In the genomic region with DNA sequence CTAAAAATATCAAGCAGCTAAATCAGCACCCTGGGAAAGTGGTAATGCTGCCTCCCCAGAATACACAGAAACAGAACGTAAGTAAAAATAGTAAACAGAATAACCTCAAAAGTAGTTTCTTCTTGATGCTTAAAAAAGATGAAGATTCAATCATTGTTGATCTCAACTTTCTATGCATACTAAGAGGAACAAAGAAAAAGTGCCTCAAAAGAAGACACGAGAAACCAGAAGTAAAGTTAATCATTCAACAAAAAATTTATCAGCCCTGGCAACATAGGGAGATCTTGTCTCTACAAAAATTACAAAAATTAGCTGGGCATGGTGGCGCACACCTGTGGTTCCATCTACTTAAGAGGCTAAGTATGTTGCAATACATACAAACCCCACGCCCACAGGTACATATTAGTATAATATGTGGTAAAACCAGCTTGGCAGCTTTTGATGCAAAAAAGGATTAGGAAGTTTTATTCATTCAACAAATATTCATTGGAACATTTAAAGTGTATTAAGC, we compare ENCODE assay signal across 13 cellular contexts.
A peak's percentile ranks its signal among the peaks of the same experiment; 100 is the strongest.
DNase-seq lines count a peak whose midpoint lies in the region; ATAC-seq and TF ChIP-seq lines count a peak whose summit lies in the region.
"Had no signal": no experiment of that assay in that cellular context is flagged by ENCODE, and none has a peak within 500 bp of the region (broad histone marks: within the 10 kb centered on the region; RNA-seq: fewer than 3 reads in every experiment).

No MANE protein-coding gene starts in this region.

- no peak overlapping the region for H3K4me3 ChIP-seq in gastrocnemius medialis
- H3K4me3 ChIP-seq: upper lobe of right lung had no signal

- peaks cover 8% of the 10 kb centered on the region for H3K4me1 Mint-ChIP-seq in type B pancreatic cell (ENCODE audit: unreplicated experiment)

- DNase-seq in NCI-H748 (lab: John Stamatoyannopoulos, UW; ENCODE audit: unreplicated experiment) (peak; percentile 4), NCI-H748 treated with DMSO at 0.1 percent for 48 hours (lab: John Stamatoyannopoulos, UW) (no peak), type B pancreatic cell (ENCODE audit: extremely low spot score, unreplicated experiment) (no peak), gastrocnemius medialis (no peak), NCI-H1436 treated with DMSO at 0.1 percent for 48 hours (lab: John Stamatoyannopoulos, UW) (no peak), GF-D8 (lab: John Stamatoyannopoulos, UW) (no peak)
- DNase-seq: activated CD8-positive, alpha-beta memory T cell treated with anti-CD3 and anti-CD28 coated beads for 24 hours; amygdala; islet precursor cell; NCI-H2171; upper lobe of right lung had no signal

- peak overlapping the region; percentile 79 for H3K27ac Mint-ChIP-seq in type B pancreatic cell

- no peak overlapping the region for H3K4me3 Mint-ChIP-seq in type B pancreatic cell

- peak; percentile 76 for ATAC-seq in HG02678 (IDR thresholded peaks at IDR 0.05; ENCODE audit: unreplicated experiment)
- peak; percentile 77 for ATAC-seq in HG03469 (IDR thresholded peaks at IDR 0.05; ENCODE audit: unreplicated experiment)
- ATAC-seq in gastrocnemius medialis, result no peak
- ATAC-seq: upper lobe of right lung had no signal

- H3K27me3 Mint-ChIP-seq in type B pancreatic cell, result no peaks in the 10 kb centered on the region

- in situ Hi-C loops in gastrocnemius medialis (cut with MboI; ENCODE audit: low sequenced_read_pairs in 4 of 4), result no loop called here

- TF ChIP-seq CTCF in type B pancreatic cell (conservative IDR thresholded peaks at IDR 0.05) (no peak), gastrocnemius medialis (IDR thresholded peaks at IDR 0.05 in 4 of 5, conservative IDR thresholded peaks at IDR 0.05 in 1 of 5) (no peak)

- peaks cover 5% of the 10 kb centered on the region for H3K9me3 Mint-ChIP-seq in type B pancreatic cell

- H3K36me3 Mint-ChIP-seq in type B pancreatic cell, result peaks cover 11% of the 10 kb centered on the region

- H3K9me3 ChIP-seq in gastrocnemius medialis, result no peaks in the 10 kb centered on the region
- H3K9me3 ChIP-seq: upper lobe of right lung had no signal

- no peak for TF ChIP-seq POLR2A in gastrocnemius medialis (IDR thresholded peaks at IDR 0.05)

- intact Hi-C loops in gastrocnemius medialis (cut with DNase I; ENCODE audit: low total_unique reads), result no loop called here

- no peaks in the 10 kb centered on the region for H3K36me3 ChIP-seq in gastrocnemius medialis
- H3K36me3 ChIP-seq: upper lobe of right lung had no signal

- no peak overlapping the region for H3K27ac ChIP-seq in gastrocnemius medialis
- H3K27ac ChIP-seq: upper lobe of right lung had no signal

- H3K27me3 ChIP-seq in gastrocnemius medialis, result no peaks in the 10 kb centered on the region
- H3K27me3 ChIP-seq: upper lobe of right lung had no signal

- no peaks in the 10 kb centered on the region for H3K4me1 ChIP-seq in gastrocnemius medialis

Comparison
In these comparisons a context has a peak if more than half of its experiments do, and no peak if none do; other contexts are left out.
1. ATAC-seq: peak in HG02678 (single experiment) and HG03469 (single experiment); none in gastrocnemius medialis (0 of 2).